In genomic region chr11:71268706-71269321, GRCh38 we compare ENCODE assay signal across 19 cellular contexts. TPM values are rescaled to one million over a fixed set of nuclear protein-coding genes. Genes with fewer than 3 reads are reported as not detected.
DNase-seq lines count a peak whose midpoint lies in the region; TF ChIP-seq lines count a peak whose summit lies in the region.
"Had no signal": no experiment of that assay in that cellular context is flagged by ENCODE, and none has a peak within 500 bp of the region (broad histone marks: within the 10 kb centered on the region; RNA-seq: fewer than 3 reads in every experiment).

No MANE protein-coding gene starts in this region.

- H3K4me3 ChIP-seq in esophagus muscularis mucosa = no peak overlapping the region
- H3K4me3 ChIP-seq: GM23338 had no signal

- peaks cover 3% of the 10 kb centered on the region for H3K27me3 Mint-ChIP-seq in type B pancreatic cell
- no peaks in the 10 kb centered on the region for H3K27me3 Mint-ChIP-seq in activated T-helper 2 cell treated with anti-CD3 and anti-CD28 coated beads, Interferon-gamma antibody, Interleukin-2, Interleukin-4, amounts not matched to agents 10 μg/mL and 5 μg/mL and 100 μg/mL, durations not matched to agents 14 hours and 24 hours and 36 hours (ENCODE audit: low read depth)

- 76% methylated on average over 8 of the region's 11 CpGs for WGBS in esophagus muscularis mucosa

- peaks cover 26% of the 10 kb centered on the region for H3K4me1 Mint-ChIP-seq in type B pancreatic cell (ENCODE audit: unreplicated experiment)
- no peaks in the 10 kb centered on the region for H3K4me1 Mint-ChIP-seq in activated T-helper 2 cell treated with anti-CD3 and anti-CD28 coated beads, Interferon-gamma antibody, Interleukin-2, Interleukin-4, amounts not matched to agents 10 μg/mL and 5 μg/mL and 100 μg/mL, durations not matched to agents 14 hours and 24 hours and 36 hours (ENCODE audit: low read depth)
- H3K4me1 Mint-ChIP-seq: CD4-positive, alpha-beta memory T cell had no signal

- H3K9me3 Mint-ChIP-seq in type B pancreatic cell = peaks cover 1% of the 10 kb centered on the region
- peaks cover 10% of the 10 kb centered on the region for H3K9me3 Mint-ChIP-seq in activated T-helper 2 cell treated with anti-CD3 and anti-CD28 coated beads, Interferon-gamma antibody, Interleukin-2, Interleukin-4, amounts not matched to agents 10 μg/mL and 5 μg/mL and 100 μg/mL, durations not matched to agents 14 hours and 24 hours and 36 hours

- TF ChIP-seq CTCF in esophagus muscularis mucosa (IDR thresholded peaks at IDR 0.05) = no peak
- no peak for TF ChIP-seq CTCF in type B pancreatic cell (conservative IDR thresholded peaks at IDR 0.05)

- H3K27me3 ChIP-seq in esophagus muscularis mucosa = peaks cover 0 to 52% (median 0%) of the 10 kb centered on the region in 4 donors

- no peak for TF ChIP-seq POLR2A in esophagus muscularis mucosa (IDR thresholded peaks at IDR 0.05; ENCODE audit: low read depth)

- no peak for TF ChIP-seq EP300 in esophagus muscularis mucosa (IDR thresholded peaks at IDR 0.05)

- no peaks in the 10 kb centered on the region for H3K4me1 ChIP-seq in esophagus muscularis mucosa

- no peaks in the 10 kb centered on the region for H3K36me3 ChIP-seq in esophagus muscularis mucosa

- DNase-seq in activated CD8-positive, alpha-beta memory T cell treated with anti-CD3 and anti-CD28 coated beads for 24 hours = peak; percentile 17
- no peak for DNase-seq in activated CD8-positive, alpha-beta memory T cell treated with anti-CD3 and anti-CD28 coated beads, Interleukin-2, amount 50 U/mL, for 48 hours
- DNase-seq in esophagus muscularis mucosa (ENCODE audit: extremely low spot score) (peak; percentile 77), medulla oblongata (ENCODE audit: extremely low spot score) (peak; percentile 7), type B pancreatic cell (ENCODE audit: extremely low spot score, unreplicated experiment) (peak; percentile 44), NCI-H2227 (lab: John Stamatoyannopoulos, UW; ENCODE audit: unreplicated experiment) (no peak), NOMO-1 treated with dmso at 0.1 percent for 144 hours (lab: John Stamatoyannopoulos, UW; ENCODE audit: unreplicated experiment) (no peak)
- DNase-seq in activated T-helper 2 cell treated with anti-CD3 and anti-CD28 coated beads, Interferon-gamma antibody, Interleukin-2, Interleukin-4, amounts not matched to agents 10 μg/mL and 5 μg/mL and 100 μg/mL, durations not matched to agents 14 hours and 24 hours and 36 hours (ENCODE audit: low spot score) = no peak
- DNase-seq: CD4-positive, alpha-beta memory T cell; DND-41; NCI-H1048; NCI-H146; NCI-H2081; NCI-H510A; NCI-H774 had no signal

- no peaks in the 10 kb centered on the region for H3K36me3 Mint-ChIP-seq in type B pancreatic cell
- no peaks in the 10 kb centered on the region for H3K36me3 Mint-ChIP-seq in activated T-helper 2 cell treated with anti-CD3 and anti-CD28 coated beads, Interferon-gamma antibody, Interleukin-2, Interleukin-4, amounts not matched to agents 10 μg/mL and 5 μg/mL and 100 μg/mL, durations not matched to agents 14 hours and 24 hours and 36 hours (ENCODE audit: low read depth)
- H3K36me3 Mint-ChIP-seq: CD4-positive, alpha-beta memory T cell had no signal

- H3K27ac Mint-ChIP-seq in type B pancreatic cell = no peak overlapping the region
- H3K27ac Mint-ChIP-seq in activated T-helper 2 cell treated with anti-CD3 and anti-CD28 coated beads, Interferon-gamma antibody, Interleukin-2, Interleukin-4, amounts not matched to agents 10 μg/mL and 5 μg/mL and 100 μg/mL, durations not matched to agents 14 hours and 24 hours and 36 hours = no peak overlapping the region
- H3K27ac Mint-ChIP-seq: CD4-positive, alpha-beta memory T cell; GM23338 had no signal

- H3K9me3 ChIP-seq in esophagus muscularis mucosa = peaks cover 0 to 8% (median 3%) of the 10 kb centered on the region in 4 donors

- H3K27ac ChIP-seq in esophagus muscularis mucosa (replicated peaks in 1 of 4) = no peak overlapping the region
- H3K27ac ChIP-seq: 22Rv1, KMS-11 had no signal

- intact Hi-C loops in esophagus muscularis mucosa (cut with DNase I) = no loop called here
- intact Hi-C loops in activated T-helper 2 cell treated with anti-CD3 and anti-CD28 coated beads, Interferon-gamma antibody, Interleukin-2, Interleukin-4, amounts not matched to agents 10 μg/mL and 5 μg/mL and 100 μg/mL, durations not matched to agents 14 hours and 24 hours and 36 hours (cut with micrococcal nuclease) = no loop called here

- H3K4me3 Mint-ChIP-seq in type B pancreatic cell = no peak overlapping the region
- H3K4me3 Mint-ChIP-seq in activated T-helper 2 cell treated with anti-CD3 and anti-CD28 coated beads, Interferon-gamma antibody, Interleukin-2, Interleukin-4, amounts not matched to agents 10 μg/mL and 5 μg/mL and 100 μg/mL, durations not matched to agents 14 hours and 24 hours and 36 hours (ENCODE audit: low read depth) = no peak overlapping the region
- H3K4me3 Mint-ChIP-seq: CD4-positive, alpha-beta memory T cell; GM23338 had no signal

RNA-seq across cellular contexts. Expression of gene SHANK2, which starts 16.4 kb away (rescaled TPM):
- total RNA-seq in esophagus muscularis mucosa (10 to 100 TPM; 10.8 to 25.3 (median 15.6) TPM), type B pancreatic cell (ENCODE audit: low replicate concordance) (25.9 and 49.4 TPM in 2 replicates)
- total RNA-seq in activated T-helper 2 cell treated with anti-CD3 and anti-CD28 coated beads, Interferon-gamma antibody, Interleukin-2, Interleukin-4, amounts not matched to agents 10 μg/mL and 5 μg/mL and 100 μg/mL, durations not matched to agents 14 hours and 24 hours and 36 hours = not detected in 2 replicates
- total RNA-seq: CD4-positive, alpha-beta memory T cell; M059J had no signal

Comparison
In these comparisons a context has a peak if more than half of its experiments do, and no peak if none do; other contexts are left out.
1. DNase-seq: peak in activated CD8-positive, alpha-beta memory T cell treated with anti-CD3 and anti-CD28 coated beads for 24 hours (single experiment), esophagus muscularis mucosa (single experiment), medulla oblongata (single experiment) and type B pancreatic cell (single experiment); none in activated CD8-positive, alpha-beta memory T cell treated with anti-CD3 and anti-CD28 coated beads, Interleukin-2, amount 50 U/mL, for 48 hours (single experiment), NCI-H2227 (single experiment), activated T-helper 2 cell treated with anti-CD3 and anti-CD28 coated beads, Interferon-gamma antibody, Interleukin-2, Interleukin-4, amounts not matched to agents 10 μg/mL and 5 μg/mL and 100 μg/mL, durations not matched to agents 14 hours and 24 hours and 36 hours (single experiment) and NOMO-1 treated with dmso at 0.1 percent for 144 hours (single experiment).
2. RNA of gene SHANK2, which starts 16.4 kb away (total RNA-seq): 25.9 to 49.4 TPM in type B pancreatic cell and 10.8 to 25.3 TPM in esophagus muscularis mucosa; not detected in activated T-helper 2 cell treated with anti-CD3 and anti-CD28 coated beads, Interferon-gamma antibody, Interleukin-2, Interleukin-4, amounts not matched to agents 10 μg/mL and 5 μg/mL and 100 μg/mL, durations not matched to agents 14 hours and 24 hours and 36 hours; every median in the first group is over 10 times any median in the second.